Comparison of ENCODE assay signal across 9 cellular contexts in the genomic region with DNA sequence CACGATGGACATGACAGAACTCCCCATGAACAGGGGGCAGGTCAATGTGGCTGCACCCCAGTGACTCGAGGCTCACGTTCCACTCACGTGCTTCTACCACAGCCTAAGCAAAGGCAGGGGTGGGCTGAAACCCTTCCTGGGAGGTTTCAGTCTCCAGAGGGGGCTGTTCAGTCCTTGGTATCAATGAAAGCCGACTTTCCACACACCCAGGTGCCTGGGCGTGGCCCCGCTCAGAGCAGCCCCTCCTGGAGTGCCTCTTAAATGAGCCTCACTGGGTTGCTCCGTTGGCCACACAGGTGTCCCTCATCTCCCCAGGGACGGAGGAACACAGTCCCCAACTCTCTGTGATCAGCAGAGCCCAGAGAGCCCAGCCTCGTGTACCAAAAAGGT.
DNase-seq lines count a peak whose midpoint lies in the region; ATAC-seq and TF ChIP-seq lines count a peak whose summit lies in the region.
"Had no signal": no experiment of that assay in that cellular context is flagged by ENCODE, and none has a peak within 500 bp of the region (broad histone marks: within the 10 kb centered on the region; RNA-seq: fewer than 3 reads in every experiment).

No MANE protein-coding gene starts in this region.

- intact Hi-C loops in OCI-LY7 (cut with micrococcal nuclease; ENCODE audit: unreplicated experiment), result no loop called here
- intact Hi-C loops in activated T-helper 1 cell treated with anti-CD3 and anti-CD28 coated beads, Interleukin-12 subunit alpha, Interleukin-12 subunit beta, Interleukin-2, Interleukin-4 antibody, amounts not matched to agents 30 ng/mL and 10 ng/mL and 1 ng/mL, durations not matched to agents 14 hours and 24 hours and 36 hours (cut with micrococcal nuclease), result no loop called here

- H3K4me3 ChIP-seq in CD4-positive, CD25-positive, alpha-beta regulatory T cell (ENCODE audit: low read depth, low read length), result no peak overlapping the region
- H3K4me3 ChIP-seq in OCI-LY7 (ENCODE audit: low read depth, low read length, poor library complexity, severe bottlenecking) (no peak overlapping the region), right atrium auricular region (no peak overlapping the region), skin epidermis (no peak overlapping the region)
- H3K4me3 ChIP-seq: PC-9 had no signal

- H3K9me3 Mint-ChIP-seq in CD4-positive, CD25-positive, alpha-beta regulatory T cell, result no peaks in the 10 kb centered on the region
- H3K9me3 Mint-ChIP-seq in activated T-helper 1 cell treated with anti-CD3 and anti-CD28 coated beads, Interleukin-12 subunit alpha, Interleukin-12 subunit beta, Interleukin-2, Interleukin-4 antibody, amounts not matched to agents 30 ng/mL and 10 ng/mL and 1 ng/mL, durations not matched to agents 14 hours and 24 hours and 36 hours, result no peaks in the 10 kb centered on the region

- H3K79me2 ChIP-seq in OCI-LY7 (ENCODE audit: insufficient read depth, low read depth, low read length), result no peaks in the 10 kb centered on the region

- H3K9me3 ChIP-seq in CD4-positive, CD25-positive, alpha-beta regulatory T cell (ENCODE audit: control insufficient read depth in 2 of 2, low read length in 2 of 2), result no peaks in the 10 kb centered on the region
- H3K9me3 ChIP-seq in OCI-LY7 (ENCODE audit: low read length) (no peaks in the 10 kb centered on the region), right atrium auricular region (no peaks in the 10 kb centered on the region)

- H3K4me1 Mint-ChIP-seq in CD4-positive, CD25-positive, alpha-beta regulatory T cell, result peaks cover 0 to 54% (median 15%) of the 10 kb centered on the region in 4 donors
- H3K4me1 Mint-ChIP-seq in activated T-helper 1 cell treated with anti-CD3 and anti-CD28 coated beads, Interleukin-12 subunit alpha, Interleukin-12 subunit beta, Interleukin-2, Interleukin-4 antibody, amounts not matched to agents 30 ng/mL and 10 ng/mL and 1 ng/mL, durations not matched to agents 14 hours and 24 hours and 36 hours (ENCODE audit: low read depth), result peaks cover 31% of the 10 kb centered on the region

- peak overlapping the region; percentile 20 to 84 (median 52) for H3K27ac Mint-ChIP-seq in CD4-positive, CD25-positive, alpha-beta regulatory T cell
- no peak overlapping the region for H3K27ac Mint-ChIP-seq in activated T-helper 1 cell treated with anti-CD3 and anti-CD28 coated beads, Interleukin-12 subunit alpha, Interleukin-12 subunit beta, Interleukin-2, Interleukin-4 antibody, amounts not matched to agents 30 ng/mL and 10 ng/mL and 1 ng/mL, durations not matched to agents 14 hours and 24 hours and 36 hours

- BruUV-seq in OCI-LY7 (replicated peaks; lab: Mats Ljungman, UMichigan), result no TSS peak

- no peak overlapping the region for H3K27ac ChIP-seq in CD4-positive, CD25-positive, alpha-beta regulatory T cell (ENCODE audit: insufficient read depth, low read length, poor library complexity, severe bottlenecking)
- H3K27ac ChIP-seq in OCI-LY7 (ENCODE audit: low read depth, low read length, poor library complexity, severe bottlenecking) (no peak overlapping the region), right atrium auricular region (peak overlapping the region; percentile 64 to 79), skin epidermis (peak overlapping the region in 14 of 21 experiments; percentile 7 to 75 (median 41))
- H3K27ac ChIP-seq: PC-9 had no signal

- no peaks in the 10 kb centered on the region for H3K27me3 Mint-ChIP-seq in CD4-positive, CD25-positive, alpha-beta regulatory T cell
- no peaks in the 10 kb centered on the region for H3K27me3 Mint-ChIP-seq in activated T-helper 1 cell treated with anti-CD3 and anti-CD28 coated beads, Interleukin-12 subunit alpha, Interleukin-12 subunit beta, Interleukin-2, Interleukin-4 antibody, amounts not matched to agents 30 ng/mL and 10 ng/mL and 1 ng/mL, durations not matched to agents 14 hours and 24 hours and 36 hours (ENCODE audit: insufficient read depth)

- peaks cover 27% of the 10 kb centered on the region for H3K4me1 ChIP-seq in CD4-positive, CD25-positive, alpha-beta regulatory T cell (ENCODE audit: control insufficient read depth, insufficient read depth, low read length, poor library complexity, severe bottlenecking)
- H3K4me1 ChIP-seq in OCI-LY7 (ENCODE audit: insufficient read depth, low read length, poor library complexity, severe bottlenecking) (no peaks in the 10 kb centered on the region), right atrium auricular region (peaks cover 0 to 18% of the 10 kb centered on the region in 2 donors)

- no peaks in the 10 kb centered on the region for H3K36me3 ChIP-seq in CD4-positive, CD25-positive, alpha-beta regulatory T cell (ENCODE audit: control insufficient read depth, insufficient read depth, low read length)
- H3K36me3 ChIP-seq in OCI-LY7 (ENCODE audit: insufficient read depth, low read length), result no peaks in the 10 kb centered on the region
- no peaks in the 10 kb centered on the region for H3K36me3 ChIP-seq in right atrium auricular region

- H3K9me2 ChIP-seq in OCI-LY7 (ENCODE audit: insufficient read depth, low read length), result no peaks in the 10 kb centered on the region

- no peaks in the 10 kb centered on the region for H4K20me1 ChIP-seq in OCI-LY7 (ENCODE audit: insufficient read depth, low read length)

- peaks cover 4% of the 10 kb centered on the region for H3K36me3 Mint-ChIP-seq in CD4-positive, CD25-positive, alpha-beta regulatory T cell
- peaks cover 16% of the 10 kb centered on the region for H3K36me3 Mint-ChIP-seq in activated T-helper 1 cell treated with anti-CD3 and anti-CD28 coated beads, Interleukin-12 subunit alpha, Interleukin-12 subunit beta, Interleukin-2, Interleukin-4 antibody, amounts not matched to agents 30 ng/mL and 10 ng/mL and 1 ng/mL, durations not matched to agents 14 hours and 24 hours and 36 hours (ENCODE audit: low read depth)

- TF ChIP-seq CTCF in OCI-LY7 (conservative IDR thresholded peaks at IDR 0.05; ENCODE audit: low read length) (no peak), right atrium auricular region (IDR thresholded peaks at IDR 0.05) (no peak)

- POLR2A ChIA-PET in OCI-LY7 (lab: Charles Lee), result no interaction called here

- no peaks in the 10 kb centered on the region for H3K27me3 ChIP-seq in CD4-positive, CD25-positive, alpha-beta regulatory T cell (ENCODE audit: control insufficient read depth, insufficient read depth, low read length)
- H3K27me3 ChIP-seq in right atrium auricular region, result no peaks in the 10 kb centered on the region

- no peak overlapping the region for H2AFZ ChIP-seq in OCI-LY7 (ENCODE audit: low read length)
- H2AFZ ChIP-seq: PC-9 had no signal

- no peak for DNase-seq in CD4-positive, CD25-positive, alpha-beta regulatory T cell
- peak; percentile 18 for DNase-seq in OCI-LY7 (ENCODE audit: low spot score)
- DNase-seq in right atrium auricular region (ENCODE audit: low spot score), result no peak
- DNase-seq in stimulated activated CD4-positive, alpha-beta T cell treated with anti-CD3 and anti-CD28 coated beads, Interleukin-15, amount 100 ng/mL, for 24 hours, result no peak
- no peak for DNase-seq in activated T-helper 1 cell treated with anti-CD3 and anti-CD28 coated beads, Interleukin-12 subunit alpha, Interleukin-12 subunit beta, Interleukin-2, Interleukin-4 antibody, amounts not matched to agents 30 ng/mL and 10 ng/mL and 1 ng/mL, durations not matched to agents 14 hours and 24 hours and 36 hours (ENCODE audit: low spot score)
- DNase-seq: PC-9 had no signal

- CTCF ChIA-PET in OCI-LY7 (lab: Charles Lee; ENCODE audit: unreplicated experiment), result no interaction called here

- H3K4me3 Mint-ChIP-seq in CD4-positive, CD25-positive, alpha-beta regulatory T cell, result peak overlapping the region in 3 of 4 donors; percentile 47 to 87 (median 48)
- no peak overlapping the region for H3K4me3 Mint-ChIP-seq in activated T-helper 1 cell treated with anti-CD3 and anti-CD28 coated beads, Interleukin-12 subunit alpha, Interleukin-12 subunit beta, Interleukin-2, Interleukin-4 antibody, amounts not matched to agents 30 ng/mL and 10 ng/mL and 1 ng/mL, durations not matched to agents 14 hours and 24 hours and 36 hours

- ATAC-seq in CD4-positive, CD25-positive, alpha-beta regulatory T cell (ENCODE audit: low read depth in 2 of 2), result no peak
- ATAC-seq in HG02588 (IDR thresholded peaks at IDR 0.05; ENCODE audit: unreplicated experiment) (no peak), HG03139 (IDR thresholded peaks at IDR 0.05; ENCODE audit: unreplicated experiment) (no peak)

- no peak overlapping the region for H3K4me2 ChIP-seq in OCI-LY7 (ENCODE audit: low read length)
- H3K4me2 ChIP-seq: PC-9 had no signal

Comparison
In these comparisons a context has a peak if more than half of its experiments do, and no peak if none do; other contexts are left out.
1. H3K27ac ChIP-seq: peak in right atrium auricular region (2 of 2) and skin epidermis (14 of 21); none in CD4-positive, CD25-positive, alpha-beta regulatory T cell (single experiment) and OCI-LY7 (single experiment).